ENCODE assay signal across 7 cellular contexts in the genomic region with DNA sequence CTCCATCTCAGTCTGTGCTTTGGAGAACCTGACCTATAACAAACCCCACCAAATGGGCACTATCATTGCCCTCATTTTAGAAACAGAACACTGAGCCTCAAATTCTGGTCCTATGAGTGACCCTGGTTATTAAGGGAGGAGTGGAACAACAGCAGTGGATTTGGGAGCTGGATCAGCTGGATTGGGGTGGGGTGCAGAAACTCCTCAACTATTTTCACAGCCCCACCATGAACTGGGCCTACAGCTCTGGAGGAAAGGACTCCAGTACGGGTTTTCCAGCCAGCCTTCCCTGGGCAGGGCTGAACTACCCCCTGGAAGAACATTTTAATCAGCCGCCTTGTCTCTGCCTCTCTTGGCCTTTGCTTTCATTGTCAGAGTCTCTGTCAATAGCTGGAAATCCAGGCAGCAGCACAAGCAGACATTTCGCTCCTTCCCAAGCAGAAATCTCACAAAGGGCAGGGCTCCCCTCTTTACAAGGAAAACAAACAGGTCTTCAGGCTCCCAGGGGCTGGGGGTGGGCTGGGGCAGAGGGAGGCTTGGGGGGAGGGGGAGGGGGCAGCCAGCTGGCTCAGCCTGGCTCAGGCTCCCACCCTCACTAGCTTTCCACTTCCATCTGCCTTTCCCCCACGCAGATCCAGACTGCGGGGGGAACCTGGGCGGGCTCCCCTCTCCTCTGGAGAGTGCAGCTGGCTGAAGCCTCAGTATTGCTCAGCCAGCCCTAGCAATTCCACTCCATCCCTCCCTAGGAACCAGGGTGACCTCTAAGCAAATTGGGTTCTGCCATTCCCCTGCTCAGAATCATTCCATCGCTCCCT. TPM values are rescaled to one million over a fixed set of nuclear protein-coding genes. Genes with fewer than 3 reads are reported as not detected.
DNase-seq lines count a peak whose midpoint lies in the region; ATAC-seq, FAIRE-seq and TF ChIP-seq lines count a peak whose summit lies in the region.

No MANE protein-coding gene starts in this region.

- no peak for FAIRE-seq in urothelium cell line (lab: Jason Lieb, UNC)

- peaks cover 42 to 69% of the 10 kb centered on the region in 2 donors for H3K27me3 Mint-ChIP-seq in natural killer cell (ENCODE audit: low read depth in 2 of 2)

- H3K36me3 Mint-ChIP-seq in natural killer cell = no peaks in the 10 kb centered on the region

- H3K4me1 Mint-ChIP-seq in natural killer cell = peaks cover 0 to 8% of the 10 kb centered on the region in 2 donors

- no peak overlapping the region for H3K4me3 Mint-ChIP-seq in natural killer cell

- intact Hi-C loops in natural killer cell (cut with micrococcal nuclease) = no loop called here

- no peaks in the 10 kb centered on the region for H3K9me3 Mint-ChIP-seq in natural killer cell

- no peak overlapping the region for H3K27ac Mint-ChIP-seq in natural killer cell

- DNase-seq in HuH-7.5 (ENCODE audit: low spot score) (peak; percentile 78), NOMO-1 treated with dmso at 0.1 percent for 144 hours (lab: John Stamatoyannopoulos, UW; ENCODE audit: unreplicated experiment) (peak; percentile 27), ecto neural progenitor cell (ENCODE audit: low spot score) (peak; percentile 86), medulla oblongata (ENCODE audit: extremely low spot score) (peak; percentile 87), urothelium cell line (ENCODE audit: low spot score) (peak; percentile 82), natural killer cell (no peak)

- no peak for TF ChIP-seq CTCF in natural killer cell (IDR thresholded peaks at IDR 0.05)

- no peak for ATAC-seq in natural killer cell
- ATAC-seq in HG03354 (IDR thresholded peaks at IDR 0.05; ENCODE audit: poor library complexity, severe bottlenecking, unreplicated experiment) = no peak

RNA-seq across cellular contexts. Expression of gene TLE3, which starts 13.7 kb away (rescaled TPM):
- total RNA-seq in natural killer cell = 10 to 100 TPM; 32.1 to 94.9 (median 36.7) TPM
